Comparison of ENCODE assay signal across 1 cellular context in genomic region chr12:104733717-104734175, GRCh38.
TF ChIP-seq lines count a peak whose summit lies in the region.

No MANE protein-coding gene starts in this region.

TF ChIP-seq in GM23338, 12 proteins besides CTCF, POLR2A, EP300 and RAD21 (continued from another document):
- TF ChIP-seq REST (IDR thresholded peaks at IDR 0.05; ENCODE audit: unreplicated experiment) = no peak
